Comparison of ENCODE assay signal across 27 cellular contexts in the genomic region with DNA sequence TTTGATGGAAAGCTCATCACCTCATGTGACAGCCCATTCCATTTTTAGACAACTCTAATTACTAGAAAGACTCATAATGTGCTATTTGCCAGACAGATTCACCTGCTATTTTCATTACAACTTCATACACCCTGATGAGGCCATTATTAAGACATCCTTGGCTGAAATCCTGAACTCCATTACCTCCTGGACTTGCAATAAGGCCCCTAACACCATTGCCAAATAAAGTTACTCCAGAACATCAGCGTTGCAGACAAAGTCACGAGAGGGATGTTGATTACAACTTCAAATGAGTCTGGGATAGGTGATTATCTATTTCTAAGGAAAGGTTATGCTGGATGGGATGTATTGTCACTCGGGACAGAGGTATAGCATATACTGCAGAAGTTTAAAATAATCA. TPM values are rescaled to one million over a fixed set of nuclear protein-coding genes. Genes with fewer than 3 reads are reported as not detected.
"Had no signal": no experiment of that assay in that cellular context is flagged by ENCODE, and none has a peak within 500 bp of the region (broad histone marks: within the 10 kb centered on the region; RNA-seq: fewer than 3 reads in every experiment).

No MANE protein-coding gene starts in this region.

- H3K4me3 ChIP-seq: coronary artery, ovary, right lobe of liver, spleen, testis, upper lobe of left lung had no signal

- H3K27me3 Mint-ChIP-seq: activated B cell treated with CpG ODN at 0.5 μM for 24 hours; activated naive CD8-positive, alpha-beta T cell treated with anti-CD3 and anti-CD28 coated beads, Interleukin-2, amount 10 ng/mL, durations not matched to agents 7 days and 5 days; stimulated activated memory B cell treated with anti-CD40 and anti-IgM and Interleukin-4, amounts not matched to agents 10 μg/mL and 1 μg/mL and 100 μg/mL, for 72 hours had no signal

- H3K9me3 Mint-ChIP-seq: activated B cell treated with CpG ODN at 0.5 μM for 24 hours; activated naive CD8-positive, alpha-beta T cell treated with anti-CD3 and anti-CD28 coated beads, Interleukin-2, amount 10 ng/mL, durations not matched to agents 7 days and 5 days; activated T-cell treated with anti-CD3 and anti-CD28 coated beads, Interleukin-2, amount 50 U/mL, for 24 hours; activated T-helper 2 cell treated with anti-CD3 and anti-CD28 coated beads, Interferon-gamma antibody, Interleukin-2, Interleukin-4, amounts not matched to agents 10 μg/mL and 5 μg/mL and 100 μg/mL, durations not matched to agents 14 hours and 24 hours and 36 hours; stimulated activated memory B cell treated with anti-CD40 and anti-IgM and Interleukin-4, amounts not matched to agents 10 μg/mL and 1 μg/mL and 100 μg/mL, for 72 hours had no signal

- H3K4me1 ChIP-seq: right lobe of liver, spleen, testis had no signal

- H3K36me3 Mint-ChIP-seq: activated naive CD8-positive, alpha-beta T cell treated with anti-CD3 and anti-CD28 coated beads, Interleukin-2, amount 10 ng/mL, durations not matched to agents 7 days and 5 days; naive thymus-derived CD4-positive, alpha-beta T cell; stimulated activated memory B cell treated with anti-CD40 and anti-IgM and Interleukin-4, amounts not matched to agents 10 μg/mL and 1 μg/mL and 100 μg/mL, for 72 hours; T-cell had no signal

- H3K4me3 Mint-ChIP-seq: activated B cell treated with CpG ODN at 0.5 μM for 24 hours; activated CD8-positive, alpha-beta T cell treated with anti-CD3 and anti-CD28 coated beads, Interleukin-2, amount 10 ng/mL, durations not matched to agents 7 days and 5 days; activated naive CD8-positive, alpha-beta T cell treated with anti-CD3 and anti-CD28 coated beads, Interleukin-2, amount 10 ng/mL, durations not matched to agents 7 days and 5 days; activated T-cell treated with anti-CD3 and anti-CD28 coated beads, Interleukin-2, amount 50 U/mL, for 24 hours; naive thymus-derived CD4-positive, alpha-beta T cell; stimulated activated memory B cell treated with anti-CD40 and anti-IgM and Interleukin-4, amounts not matched to agents 10 μg/mL and 1 μg/mL and 100 μg/mL, for 72 hours; T-cell had no signal

- H3K36me3 ChIP-seq: brain microvascular endothelial cell, ovary, right lobe of liver, spleen, upper lobe of left lung had no signal

- H3K27ac Mint-ChIP-seq: activated B cell treated with CpG ODN at 0.5 μM for 24 hours; activated CD8-positive, alpha-beta T cell treated with anti-CD3 and anti-CD28 coated beads, Interleukin-2, amount 10 ng/mL, durations not matched to agents 7 days and 5 days; activated naive CD8-positive, alpha-beta T cell treated with anti-CD3 and anti-CD28 coated beads, Interleukin-2, amount 10 ng/mL, durations not matched to agents 7 days and 5 days; activated T-cell treated with anti-CD3 and anti-CD28 coated beads, Interleukin-2, amount 50 U/mL, for 24 hours; activated T-helper 2 cell treated with anti-CD3 and anti-CD28 coated beads, Interferon-gamma antibody, Interleukin-2, Interleukin-4, amounts not matched to agents 10 μg/mL and 5 μg/mL and 100 μg/mL, durations not matched to agents 14 hours and 24 hours and 36 hours; naive thymus-derived CD4-positive, alpha-beta T cell; stimulated activated memory B cell treated with anti-CD40 and anti-IgM and Interleukin-4, amounts not matched to agents 10 μg/mL and 1 μg/mL and 100 μg/mL, for 72 hours; T-cell had no signal

- DNase-seq: activated B cell treated with CpG ODN at 0.5 μM for 24 hours; activated CD4-positive, alpha-beta T cell treated with anti-CD3 and anti-CD28 coated beads for 48 hours; activated CD8-positive, alpha-beta T cell treated with anti-CD3 and anti-CD28 coated beads, Interleukin-2, amount 10 ng/mL, durations not matched to agents 7 days and 5 days; activated naive CD4-positive, alpha-beta T cell treated with Interleukin-2 at 50 U/mL for 16 hours; activated naive CD8-positive, alpha-beta T cell treated with anti-CD3 and anti-CD28 coated beads, Interleukin-2, amount 10 ng/mL, durations not matched to agents 7 days and 5 days; activated T-cell treated with anti-CD3 and anti-CD28 coated beads, Interleukin-2, amount 50 U/mL, for 24 hours; amygdala; brain microvascular endothelial cell; erythroblast; foreskin fibroblast; hypothalamus; mammary epithelial cell; naive thymus-derived CD4-positive, alpha-beta T cell; ovary; right lobe of liver; spleen; stimulated activated CD4-positive, alpha-beta T cell treated with anti-CD3 and anti-CD28 coated beads, Interleukin-4, amount 100 ng/mL, for 4 hours; T-cell; T-helper 9 cell; testis; upper lobe of left lung had no signal

- ATAC-seq: activated CD8-positive, alpha-beta T cell treated with anti-CD3 and anti-CD28 coated beads, Interleukin-2, amount 10 ng/mL, durations not matched to agents 7 days and 5 days; left lobe of liver; naive thymus-derived CD4-positive, alpha-beta T cell; right lobe of liver; stimulated activated memory B cell treated with anti-CD40 and anti-IgM and Interleukin-4, amounts not matched to agents 10 μg/mL and 1 μg/mL and 100 μg/mL, for 72 hours; T-cell had no signal

- H3K27me3 ChIP-seq: brain microvascular endothelial cell, ovary, right lobe of liver, testis, upper lobe of left lung had no signal

- H3K27ac ChIP-seq: coronary artery, ovary, right lobe of liver, spleen, testis, upper lobe of left lung had no signal

- H3K4me1 Mint-ChIP-seq: activated B cell treated with CpG ODN at 0.5 μM for 24 hours; activated naive CD8-positive, alpha-beta T cell treated with anti-CD3 and anti-CD28 coated beads, Interleukin-2, amount 10 ng/mL, durations not matched to agents 7 days and 5 days; naive thymus-derived CD4-positive, alpha-beta T cell; stimulated activated memory B cell treated with anti-CD40 and anti-IgM and Interleukin-4, amounts not matched to agents 10 μg/mL and 1 μg/mL and 100 μg/mL, for 72 hours; T-cell had no signal

- H3K9me3 ChIP-seq: ovary, right lobe of liver, spleen, testis, upper lobe of left lung had no signal

RNA-seq across cellular contexts. Expression of a gene that starts 17.8 kb away (rescaled TPM):
- total RNA-seq: activated B cell treated with CpG ODN at 0.5 μM for 24 hours; activated CD8-positive, alpha-beta T cell treated with anti-CD3 and anti-CD28 coated beads, Interleukin-2, amount 10 ng/mL, durations not matched to agents 7 days and 5 days; activated naive CD8-positive, alpha-beta T cell treated with anti-CD3 and anti-CD28 coated beads, Interleukin-2, amount 10 ng/mL, durations not matched to agents 7 days and 5 days; activated T-helper 2 cell treated with anti-CD3 and anti-CD28 coated beads, Interferon-gamma antibody, Interleukin-2, Interleukin-4, amounts not matched to agents 10 μg/mL and 5 μg/mL and 100 μg/mL, durations not matched to agents 14 hours and 24 hours and 36 hours; naive thymus-derived CD4-positive, alpha-beta T cell; pulmonary artery endothelial cell had no signal
- polyA plus RNA-seq: keratinocyte; mammary epithelial cell; naive thymus-derived CD4-positive, alpha-beta T cell had no signal
